ENCODE assay signal across 15 cellular contexts in genomic region chr10:84310470-84310869, GRCh38. TPM values are rescaled to one million over a fixed set of nuclear protein-coding genes. Genes with fewer than 3 reads are reported as not detected.
DNase-seq lines count a peak whose midpoint lies in the region; ATAC-seq, FAIRE-seq and TF ChIP-seq lines count a peak whose summit lies in the region.
"Had no signal": no experiment of that assay in that cellular context is flagged by ENCODE, and none has a peak within 500 bp of the region (broad histone marks: within the 10 kb centered on the region; RNA-seq: fewer than 3 reads in every experiment).

No MANE protein-coding gene starts in this region.

- H3K36me3 ChIP-seq in IMR-90 (ENCODE audit: control insufficient read depth, insufficient read depth, low read length) (no peaks in the 10 kb centered on the region), K562 (ENCODE audit: control insufficient read depth, insufficient read depth, low read length) (no peaks in the 10 kb centered on the region), vagina (no peaks in the 10 kb centered on the region)
- H3K36me3 ChIP-seq: colonic mucosa, suprapubic skin had no signal

- CTCF ChIA-PET in IMR-90 (lab: Yijun Ruan, JAX), result interaction anchor here (2.5 kb wide), 1 partner anchor 227 kb away, joined by 6 read pairs; no protein-coding TSS in a partner anchor
- CTCF ChIA-PET in K562 (lab: Yijun Ruan, JAX; ENCODE audit: low intra/inter-chr PET ratio), result interaction anchor here (0.6 kb wide), 1 partner anchor 42 kb away, joined by 3 read pairs; no protein-coding TSS in a partner anchor

- H3K4me3 ChIP-seq in IMR-90 (ENCODE audit: insufficient read depth, low read depth, low read length) (no peak overlapping the region), K562 (no peak overlapping the region), vagina (no peak overlapping the region)
- H3K4me3 ChIP-seq: colonic mucosa, suprapubic skin had no signal

- TF ChIP-seq RAD21 in IMR-90 (IDR thresholded peaks at IDR 0.05; ENCODE audit: low read length) (no peak), K562 (CRISPR knock-in tag; conservative IDR thresholded peaks at IDR 0.05 in 1 of 2, IDR thresholded peaks at IDR 0.05 in 1 of 2) (no peak)

- peak overlapping the region; percentile 48 for H3K18ac ChIP-seq in IMR-90 (ENCODE audit: low read depth, low read length)

- no CpG with 5 or more reads among the region's 2 CpGs for WGBS in IMR-90 (ENCODE audit: extremely low coverage in 2 of 2, insufficient read length in 1 of 2), 2 experiments
- 36% methylated on average over 2 of the region's 2 CpGs for WGBS in K562 (ENCODE audit: insufficient coverage, low coverage, missing lambda C conversion rate)

- H3K23ac ChIP-seq in IMR-90 (ENCODE audit: low read depth, low read length), result no peak overlapping the region

- H3K27ac ChIP-seq in IMR-90 (ENCODE audit: insufficient read depth, low read length), result peak overlapping the region; percentile 4; the same call in 1 of the 2 replicates
- H3K27ac ChIP-seq in K562 (ENCODE audit: extremely low read depth, low read depth, low read length), result no peak overlapping the region
- no peak overlapping the region for H3K27ac ChIP-seq in vagina
- H3K27ac ChIP-seq: colonic mucosa, suprapubic skin had no signal

- H4K91ac ChIP-seq in IMR-90 (ENCODE audit: insufficient read depth, low read depth, low read length), result peak overlapping the region; percentile 69

- peak overlapping the region; percentile 64; the same call in 1 of the 2 replicates for H2BK20ac ChIP-seq in IMR-90 (ENCODE audit: low read depth, low read length)

- H3K56ac ChIP-seq in IMR-90 (ENCODE audit: extremely low read depth, insufficient read depth, low read length), result no peak overlapping the region

- H4K20me1 ChIP-seq in IMR-90 (ENCODE audit: insufficient read depth, low read length), result peaks cover 8% of the 10 kb centered on the region
- H4K20me1 ChIP-seq in K562 (replicated peaks; ENCODE audit: control insufficient read depth, insufficient read depth, low read length), result no peaks in the 10 kb centered on the region

- TF ChIP-seq CTCF in IMR-90 (conservative IDR thresholded peaks at IDR 0.05; ENCODE audit: low read depth, low read length) (no peak), K562 (IDR thresholded peaks at IDR 0.05 in 2 of 3, conservative IDR thresholded peaks at IDR 0.05 in 1 of 3; ENCODE audit: insufficient read depth in 2 of 3, low read depth in 1 of 3, low read length in 3 of 3) (no peak), vagina (IDR thresholded peaks at IDR 0.05) (no peak)

- H2BK15ac ChIP-seq in IMR-90 (ENCODE audit: low read depth, low read length), result peak overlapping the region; percentile 91; the same call in 2 of the 3 replicates

- H2BK5ac ChIP-seq in IMR-90 (ENCODE audit: low read depth, low read length, poor library complexity, severe bottlenecking), result peak overlapping the region; percentile 72

- FAIRE-seq in K562 (lab: Jason Lieb, UNC), result peak; percentile 71

- peak overlapping the region in 1 of 2 experiments; percentile 45; a peak in 3 of 4 replicates for H4K8ac ChIP-seq in IMR-90 (ENCODE audit: low read depth in 2 of 2, low read length in 2 of 2)

- no peaks in the 10 kb centered on the region for H3K79me2 ChIP-seq in K562 (ENCODE audit: control insufficient read depth, insufficient read depth, low read length)

- peak overlapping the region; percentile 84 for H2BK120ac ChIP-seq in IMR-90 (ENCODE audit: low read depth, low read length)

- peak overlapping the region; percentile 2 for H2AFZ ChIP-seq in IMR-90 (replicated peaks; ENCODE audit: low read length, poor library complexity)
- H2AFZ ChIP-seq in K562 (ENCODE audit: low read depth, low read length), result peak overlapping the region; percentile 48; the same call in 1 of the 2 replicates

- H3K27me3 ChIP-seq in IMR-90 (ENCODE audit: control insufficient read depth, insufficient read depth, low read length) (no peaks in the 10 kb centered on the region), K562 (ENCODE audit: control insufficient read depth in 2 of 2, insufficient read depth in 2 of 2, low read length in 2 of 2) (no peaks in the 10 kb centered on the region), vagina (no peaks in the 10 kb centered on the region)
- H3K27me3 ChIP-seq: colonic mucosa, suprapubic skin had no signal

- no peak for TF ChIP-seq POLR2A in IMR-90 (IDR thresholded peaks at IDR 0.05; ENCODE audit: low read depth, low read length)
- TF ChIP-seq POLR2A in K562 (conservative IDR thresholded peaks at IDR 0.05), result no peak
- no peak for TF ChIP-seq POLR2A in vagina (IDR thresholded peaks at IDR 0.05)

- intact Hi-C loops in IMR-90 (cut with micrococcal nuclease) (no loop called here), K562 (cut with micrococcal nuclease) (no loop called here), vagina (cut with DNase I) (no loop called here)

- H3K14ac ChIP-seq in IMR-90 (replicated peaks; ENCODE audit: low read depth, low read length), result peak overlapping the region; percentile 49

- dilution Hi-C loops in IMR-90 (cut with HindIII; ENCODE audit: low sequenced_read_pairs, unreplicated experiment), result no loop called here

- no peak overlapping the region for H3K4me2 ChIP-seq in IMR-90 (ENCODE audit: low read depth, low read length)
- no peak overlapping the region for H3K4me2 ChIP-seq in K562 (ENCODE audit: insufficient read depth, low read length)

- BruUV-seq in IMR-90 (replicated peaks; lab: Mats Ljungman, UMichigan) (no TSS peak), K562 (replicated peaks; lab: Mats Ljungman, UMichigan) (no TSS peak)

- H3K9me1 ChIP-seq in IMR-90 (ENCODE audit: insufficient read depth, low read length) (peaks cover 19% of the 10 kb centered on the region), K562 (ENCODE audit: control insufficient read depth, insufficient read depth, low read length) (no peaks in the 10 kb centered on the region)

- POLR2A ChIA-PET in IMR-90 (lab: Charles Lee; ENCODE audit: unreplicated experiment) (no interaction called here), K562 (lab: Yijun Ruan, JAX) (interaction anchor here (0.6 to 3.5 kb wide), 6 partner anchors 10 to 303 kb away, joined by 3 to 12 read pairs (median 5); partner anchors contain the start of gene CCSER2)

- TF ChIP-seq EP300 in K562 (IDR thresholded peaks at IDR 0.05; ENCODE audit: low read length), result no peak

- H3K4ac ChIP-seq in IMR-90 (ENCODE audit: low read depth, low read length), result peak overlapping the region; percentile 78

- in situ Hi-C loops in IMR-90 (cut with MboI; ENCODE audit: low sequenced_read_pairs), result no loop called here
- in situ Hi-C loops in K562 (cut with MboI), result no loop called here

- peaks cover 0 to 10% of the 10 kb centered on the region in 2 experiments; a peak in 1 of 4 replicates for H3K79me1 ChIP-seq in IMR-90 (ENCODE audit: low read depth in 1 of 2, low read length in 2 of 2)

- H3K9me3 ChIP-seq in IMR-90 (ENCODE audit: control insufficient read depth, insufficient read depth, low read length), result no peaks in the 10 kb centered on the region
- no peaks in the 10 kb centered on the region for H3K9me3 ChIP-seq in K562 (replicated peaks; ENCODE audit: control insufficient read depth, insufficient read depth, low read depth, low read length)
- H3K9me3 ChIP-seq in vagina, result no peaks in the 10 kb centered on the region
- H3K9me3 ChIP-seq: colonic mucosa, suprapubic skin had no signal

- H3K4me1 ChIP-seq in IMR-90 (ENCODE audit: control insufficient read depth, insufficient read depth, low read length) (peaks cover 28% of the 10 kb centered on the region), K562 (replicated peaks in 1 of 2; ENCODE audit: control insufficient read depth in 2 of 2, insufficient read depth in 2 of 2, low read length in 2 of 2) (peaks cover 5 to 22% of the 10 kb centered on the region in 2 experiments), vagina (no peaks in the 10 kb centered on the region)
- H3K4me1 ChIP-seq: colonic mucosa had no signal

- peak overlapping the region; percentile 89; the same call in 1 of the 2 replicates for H2AK5ac ChIP-seq in IMR-90 (ENCODE audit: low read depth, low read length)

- H2AK9ac ChIP-seq in IMR-90 (replicated peaks; ENCODE audit: low read depth, low read length, poor library complexity), result peak overlapping the region; percentile 56

- peak overlapping the region; percentile 14; the same call in 1 of the 2 replicates for H4K5ac ChIP-seq in IMR-90 (ENCODE audit: low read depth, low read length)

- ATAC-seq in IMR-90 (ENCODE audit: low read depth), result peak; percentile 22; the same call in 1 of the 2 replicates
- peak; percentile 77 for ATAC-seq in K562
- ATAC-seq: T-helper 17 cell had no signal

- H3K9ac ChIP-seq in IMR-90 (ENCODE audit: low read depth, low read length) (no peak overlapping the region), K562 (ENCODE audit: insufficient read depth in 1 of 2, low read depth in 2 of 2, low read length in 2 of 2) (no peak overlapping the region; a peak in 1 of 4 replicates)

- DNase-seq in AG08396 (ENCODE audit: low spot score), result peak; percentile 22
- DNase-seq in IMR-90, result peak; percentile 86
- peak in 1 of 4 experiments; percentile 53 for DNase-seq in K562 (ENCODE audit: extremely low read depth in 1 of 4, low spot score in 3 of 4)
- DNase-seq in islet precursor cell, result peak; percentile 67
- no peak for DNase-seq in KG1 (lab: John Stamatoyannopoulos, UW)
- no peak for DNase-seq in stimulated activated naive CD4-positive, alpha-beta T cell treated with Interleukin-2 at 50 U/mL for 16 hours (lab: John Stamatoyannopoulos, UW)
- DNase-seq in DMS 273 (lab: John Stamatoyannopoulos, UW; ENCODE audit: unreplicated experiment), result no peak
- DNase-seq in vagina (ENCODE audit: extremely low spot score in 2 of 2), result no peak
- DNase-seq: activated CD4-positive, alpha-beta T cell treated with anti-CD3 and anti-CD28 coated beads for 48 hours; activated naive CD8-positive, alpha-beta T cell treated with anti-CD3 and anti-CD28 coated beads for 36 hours; colonic mucosa; NCI-H146; NCI-H510A treated with DMSO at 0.1 percent for 48 hours; T-helper 17 cell had no signal

RNA-seq across cellular contexts. Expression of gene CCSER2, which starts 17.9 kb away (rescaled TPM):
- total RNA-seq in IMR-90 (2012; rRNA removed) (27.8 and 31.7 TPM in 2 replicates), K562 (2014; rRNA removed) (5.6 and 6.7 TPM in 2 replicates), K562 (2014; rRNA removed; fragmentation: Illumina TruSeq; extraction: Trizol) (12.0 and 13.9 TPM in 2 replicates), K562 (2015; rRNA removed; fragmentation: Illumina TruSeq; extraction: Trizol) (11.6 and 13.1 TPM in 2 replicates), K562 (2021) (14.1 and 15.1 TPM in 2 replicates), vagina (62.1 TPM)
- polyA plus RNA-seq in IMR-90 (2012; rRNA removed) (18.0 and 20.4 TPM in 2 replicates), K562 (2011; rRNA removed) (14.8 and 16.7 TPM in 2 replicates), K562 (2014; fragmentation: Illumina TruSeq; extraction: Trizol) (7.0 and 9.7 TPM in 2 replicates), K562 (2014; fragmentation: Nextera tagmentation; extraction: Ambion mirVana) (1 to 10 TPM; 2.7 to 2.9 TPM), K562 (2014; rRNA removed) (3.1 and 4.0 TPM in 2 replicates)
- polyA plus RNA-seq in IMR-90 (2012; cell fraction: cytosol; rRNA removed), result 3.7 and 4.3 TPM in 2 replicates
- 4.0 and 33.3 TPM in 2 replicates for polyA plus RNA-seq in IMR-90 (2012; cell fraction: nucleus; rRNA removed; ENCODE audit: low replicate concordance)
- 14.7 and 55.1 TPM in 2 replicates for total RNA-seq in K562 (2011; cell fraction: chromatin; rRNA removed; ENCODE audit: low replicate concordance)
- total RNA-seq in K562 (2011; cell fraction: nucleolus; rRNA removed), result 6.0 and 8.9 TPM in 2 replicates
- 11.3 and 12.2 TPM in 2 replicates for total RNA-seq in K562 (2011; cell fraction: nucleoplasm; rRNA removed)
- polyA plus RNA-seq in K562 (2011; cell fraction: cytosol; rRNA removed), result 3.2 and 6.6 TPM in 2 replicates
- polyA plus RNA-seq in K562 (2011; cell fraction: nucleus; rRNA removed), result 4.8 and 9.8 TPM in 2 replicates
- 5.9 and 7.7 TPM in 2 replicates for polyA plus RNA-seq in K562 (2012)
- polyA minus RNA-seq in K562 (2011; rRNA and poly(A)+ RNA removed), result 31.4 and 46.2 TPM in 2 replicates
- polyA minus RNA-seq in K562 (2011; cell fraction: cytosol; rRNA and poly(A)+ RNA removed), result 10.7 and 26.6 TPM in 2 replicates
- polyA minus RNA-seq in K562 (2011; cell fraction: nucleus; rRNA and poly(A)+ RNA removed), result 18.3 and 50.9 TPM in 2 replicates

Comparison
In these comparisons a context has a peak if more than half of its experiments do, and no peak if none do; other contexts are left out.
1. DNase-seq: peak in AG08396 (single experiment), IMR-90 (single experiment) and islet precursor cell (single experiment); none in KG1 (single experiment), stimulated activated naive CD4-positive, alpha-beta T cell treated with Interleukin-2 at 50 U/mL for 16 hours (single experiment), DMS 273 (single experiment) and vagina (0 of 2).